In genomic region chrX:71096702-71097032, GRCh38 we compare ENCODE assay signal across 8 cellular contexts. TPM values are rescaled to one million over a fixed set of nuclear protein-coding genes. Genes with fewer than 3 reads are reported as not detected.
DNase-seq lines count a peak whose midpoint lies in the region; ATAC-seq, FAIRE-seq and TF ChIP-seq lines count a peak whose summit lies in the region.

No MANE protein-coding gene starts in this region.

- H3K36me3 ChIP-seq in GM23338 (ENCODE audit: insufficient read depth) (no peaks in the 10 kb centered on the region), hepatocyte (replicated peaks; ENCODE audit: insufficient read depth, low read depth) (no peaks in the 10 kb centered on the region)

- no peaks in the 10 kb centered on the region for H3K9me3 ChIP-seq in hepatocyte (ENCODE audit: low read depth)

- peaks cover 8% of the 10 kb centered on the region; the same call in 1 of the 3 replicates for H3K36me3 Mint-ChIP-seq in GM23338 (ENCODE audit: low read depth)
- H3K36me3 Mint-ChIP-seq in activated CD4-positive, alpha-beta memory T cell treated with anti-CD3 and anti-CD28 coated beads for 36 hours: no peaks in the 10 kb centered on the region

- peaks cover 4% of the 10 kb centered on the region; the same call in 1 of the 2 replicates for H3K27me3 ChIP-seq in GM23338 (ENCODE audit: insufficient read depth)
- H3K27me3 ChIP-seq in hepatocyte: no peaks in the 10 kb centered on the region

- H3K4me3 ChIP-seq in GM23338: peak overlapping the region; percentile 78
- H3K4me3 ChIP-seq in hepatocyte: peak overlapping the region; percentile 43
- H3K4me3 ChIP-seq in skin epidermis: peak overlapping the region; percentile 40 to 55 (median 48)

- intact Hi-C loops in activated CD4-positive, alpha-beta memory T cell treated with anti-CD3 and anti-CD28 coated beads for 36 hours (cut with micrococcal nuclease): loop anchor here (1.0 to 5.0 kb wide), 2 partner anchors 28 to 271 kb away; partner anchors contain the start of genes SNX12 and TAF1

- H4K20me1 ChIP-seq in GM23338 (replicated peaks; ENCODE audit: insufficient read depth) (no peaks in the 10 kb centered on the region), hepatocyte (ENCODE audit: insufficient read depth, poor library complexity, severe bottlenecking) (no peaks in the 10 kb centered on the region)

- peaks cover 5% of the 10 kb centered on the region for H3K27me3 Mint-ChIP-seq in GM23338 (ENCODE audit: insufficient read depth, low read depth, poor library complexity)
- no peaks in the 10 kb centered on the region for H3K27me3 Mint-ChIP-seq in activated CD4-positive, alpha-beta memory T cell treated with anti-CD3 and anti-CD28 coated beads for 36 hours

- DNase-seq in GM23338 (ENCODE audit: low spot score) (no peak), hepatocyte (ENCODE audit: low spot score) (no peak), NCI-H526 treated with DMSO at 0.1 percent for 48 hours (lab: John Stamatoyannopoulos, UW) (no peak), GM19239 (ENCODE audit: insufficient read length, low spot score) (no peak), NCI-H345 (lab: John Stamatoyannopoulos, UW) (no peak)
- DNase-seq in activated CD4-positive, alpha-beta memory T cell treated with anti-CD3 and anti-CD28 coated beads for 36 hours: no peak

- TF ChIP-seq CTCF in GM23338 (conservative IDR thresholded peaks at IDR 0.05; ENCODE audit: low read depth in 2 of 2) (no peak), hepatocyte (IDR thresholded peaks at IDR 0.05; ENCODE audit: poor library complexity) (no peak)

- H3K27ac ChIP-seq in GM23338 (ENCODE audit: low read depth): no peak overlapping the region
- H3K27ac ChIP-seq in hepatocyte: peak overlapping the region; percentile 65
- peak overlapping the region in 12 of 21 experiments; percentile 37 to 84 (median 76) for H3K27ac ChIP-seq in skin epidermis

- no peak for ATAC-seq in GM23338
- ATAC-seq in HG03439 (IDR thresholded peaks at IDR 0.05; ENCODE audit: unreplicated experiment): no peak

- H3K9me3 Mint-ChIP-seq in GM23338: no peaks in the 10 kb centered on the region; the same call in 2 of the 3 replicates
- no peaks in the 10 kb centered on the region for H3K9me3 Mint-ChIP-seq in activated CD4-positive, alpha-beta memory T cell treated with anti-CD3 and anti-CD28 coated beads for 36 hours

- FAIRE-seq in GM19239 (lab: Jason Lieb, UNC): no peak

- H3K4me1 Mint-ChIP-seq in GM23338: peaks cover 31% of the 10 kb centered on the region
- H3K4me1 Mint-ChIP-seq in activated CD4-positive, alpha-beta memory T cell treated with anti-CD3 and anti-CD28 coated beads for 36 hours (ENCODE audit: low read depth): peaks cover 29% of the 10 kb centered on the region

- H3K4me3 Mint-ChIP-seq in GM23338: peak overlapping the region; percentile 97
- peak overlapping the region; percentile 84 for H3K4me3 Mint-ChIP-seq in activated CD4-positive, alpha-beta memory T cell treated with anti-CD3 and anti-CD28 coated beads for 36 hours

- H3K4me2 ChIP-seq in GM23338: peak overlapping the region; percentile 84
- H3K4me2 ChIP-seq in hepatocyte: peak overlapping the region; percentile 91

- H2AFZ ChIP-seq in GM23338 (no peak overlapping the region), hepatocyte (no peak overlapping the region)

- H3K79me2 ChIP-seq in GM23338 (replicated peaks; ENCODE audit: insufficient read depth) (peaks cover 18% of the 10 kb centered on the region), hepatocyte (no peaks in the 10 kb centered on the region)

- H3K27ac Mint-ChIP-seq in GM23338: no peak overlapping the region
- H3K27ac Mint-ChIP-seq in activated CD4-positive, alpha-beta memory T cell treated with anti-CD3 and anti-CD28 coated beads for 36 hours: no peak overlapping the region

- POLR2A ChIA-PET in activated CD4-positive, alpha-beta memory T cell treated with anti-CD3 and anti-CD28 coated beads for 36 hours (lab: Charles Lee): interaction anchor here (0.9 to 2.4 kb wide), 3 partner anchors 8 to 21 kb away, joined by 3 to 9 read pairs (median 6); partner anchors contain the start of genes IL2RG and MED12

- H3K9me2 ChIP-seq in GM23338 (ENCODE audit: insufficient read depth) (no peaks in the 10 kb centered on the region), hepatocyte (replicated peaks; ENCODE audit: insufficient read depth) (no peaks in the 10 kb centered on the region)

- H3F3A ChIP-seq in GM23338 (replicated peaks; ENCODE audit: low read depth): no peaks in the 10 kb centered on the region; the same call in 1 of the 2 replicates

- H3K4me1 ChIP-seq in GM23338 (ENCODE audit: insufficient read depth) (peaks cover 30% of the 10 kb centered on the region), hepatocyte (ENCODE audit: insufficient read depth) (peaks cover 8% of the 10 kb centered on the region)

- WGBS in hepatocyte (ENCODE audit: low lambda C conversion rate, missing lambda C conversion rate): 38% methylated on average over 15 of the region's 15 CpGs

- CTCF ChIA-PET in activated CD4-positive, alpha-beta memory T cell treated with anti-CD3 and anti-CD28 coated beads for 36 hours (lab: Charles Lee): interaction anchor here (1.2 kb wide), 1 partner anchor 32 kb away, joined by 6 read pairs; no protein-coding TSS in a partner anchor

TF ChIP-seq in GM23338, 12 proteins besides CTCF, POLR2A, EP300 and RAD21 (continues in another document):
- TF ChIP-seq POLR2AphosphoS5 (IDR thresholded peaks at IDR 0.05; ENCODE audit: low read depth): no peak
- TF ChIP-seq REST (IDR thresholded peaks at IDR 0.05; ENCODE audit: unreplicated experiment): no peak
- TF ChIP-seq ZNF331 (CRISPR knock-in tag; IDR thresholded peaks at IDR 0.05; ENCODE audit: low read depth): no peak

RNA-seq across cellular contexts. Expression of gene FOXO4, which starts 1.0 kb away (rescaled TPM):
- 26.6 and 31.4 TPM in 2 replicates for total RNA-seq in GM23338 (2014; rRNA removed; shearing (Covaris generic))
- polyA plus RNA-seq in GM23338 (2016; fragmentation: Nextera tagmentation; extraction: Ambion mirVana) (7.0 and 8.0 TPM in 2 replicates), hepatocyte (3.5 and 6.3 TPM in 2 replicates)
- total RNA-seq in activated CD4-positive, alpha-beta memory T cell treated with anti-CD3 and anti-CD28 coated beads for 36 hours: 10 to 100 TPM in 1 of 2 experiments, 1 to 10 TPM in 1; 8.7 to 10.7 TPM
- total RNA-seq in hepatocyte: 9.7 and 10.8 TPM in 2 replicates

RNA-seq across cellular contexts. Expression of gene CXorf65, which starts 9.9 kb away (rescaled TPM):
- total RNA-seq in GM23338 (2014; rRNA removed; shearing (Covaris generic)): not detected in 2 replicates
- polyA plus RNA-seq in GM23338 (2016; fragmentation: Nextera tagmentation; extraction: Ambion mirVana): 0.79 and 1.1 TPM in 2 replicates
- 10 to 100 TPM; 12.0 to 12.6 TPM for total RNA-seq in activated CD4-positive, alpha-beta memory T cell treated with anti-CD3 and anti-CD28 coated beads for 36 hours
- not detected in 2 replicates for total RNA-seq in hepatocyte
- polyA plus RNA-seq in hepatocyte: not detected in 2 replicates

RNA-seq across cellular contexts. Expression of gene IL2RG, which starts 14.7 kb away (rescaled TPM):
- not detected in 2 replicates for total RNA-seq in GM23338 (2014; rRNA removed; shearing (Covaris generic))
- polyA plus RNA-seq in GM23338 (2016; fragmentation: Nextera tagmentation; extraction: Ambion mirVana) (0.26 and 0.31 TPM in 2 replicates), hepatocyte (11.2 and 13.5 TPM in 2 replicates)
- total RNA-seq in activated CD4-positive, alpha-beta memory T cell treated with anti-CD3 and anti-CD28 coated beads for 36 hours: 100 to 1,000 TPM; 289 to 290 TPM
- total RNA-seq in hepatocyte: 7.1 and 14.1 TPM in 2 replicates

RNA-seq across cellular contexts. Expression of gene MED12, which starts 21.7 kb away (rescaled TPM):
- total RNA-seq in GM23338 (2014; rRNA removed; shearing (Covaris generic)): 35.2 and 40.6 TPM in 2 replicates
- 6.9 and 7.1 TPM in 2 replicates for polyA plus RNA-seq in GM23338 (2016; fragmentation: Nextera tagmentation; extraction: Ambion mirVana)
- 10 to 100 TPM; 46.9 to 50.1 TPM for total RNA-seq in activated CD4-positive, alpha-beta memory T cell treated with anti-CD3 and anti-CD28 coated beads for 36 hours
- 24.9 and 32.7 TPM in 2 replicates for total RNA-seq in hepatocyte
- 12.9 and 15.7 TPM in 2 replicates for polyA plus RNA-seq in hepatocyte

RNA-seq across cellular contexts. Expression of gene SNX12, which starts 28.5 kb away (rescaled TPM):
- 70.8 and 75.3 TPM in 2 replicates for total RNA-seq in GM23338 (2014; rRNA removed; shearing (Covaris generic))
- polyA plus RNA-seq in GM23338 (2016; fragmentation: Nextera tagmentation; extraction: Ambion mirVana) (27.9 and 28.5 TPM in 2 replicates), hepatocyte (7.5 and 8.3 TPM in 2 replicates)
- 10 to 100 TPM; 42.1 to 42.5 TPM for total RNA-seq in activated CD4-positive, alpha-beta memory T cell treated with anti-CD3 and anti-CD28 coated beads for 36 hours
- total RNA-seq in hepatocyte: 61.0 and 68.8 TPM in 2 replicates

Comparison
In these comparisons a context has a peak if more than half of its experiments do, and no peak if none do; other contexts are left out.
1. RNA of gene CXorf65, which starts 9.9 kb away (total RNA-seq): 12.0 to 12.6 TPM in activated CD4-positive, alpha-beta memory T cell treated with anti-CD3 and anti-CD28 coated beads for 36 hours; not detected in GM23338 and not detected in hepatocyte; every median in the first group is over 10 times any median in the second.
2. RNA of gene IL2RG, which starts 14.7 kb away (total RNA-seq): 289 to 290 TPM in activated CD4-positive, alpha-beta memory T cell treated with anti-CD3 and anti-CD28 coated beads for 36 hours; 7.1 to 14.1 TPM in hepatocyte and not detected in GM23338; every median in the first group is over 10 times any median in the second.
3. Peak in every context shown above with its lines, with median percentiles within 50 percentile points of each other: H3K4me3 ChIP-seq.